In genomic region chr9:78070530-78070929, GRCh38 we compare ENCODE assay signal across 4 cellular contexts.
"Had no signal": no experiment of that assay in that cellular context is flagged by ENCODE, and none has a peak within 500 bp of the region (broad histone marks: within the 10 kb centered on the region; RNA-seq: fewer than 3 reads in every experiment).

No MANE protein-coding gene starts in this region.

- DNase-seq: H9, HCEC 1CT, IMR-90 had no signal

- H3K4me3 ChIP-seq: GM23338 had no signal

- H3K4me1 Mint-ChIP-seq: GM23338 had no signal

- H3K4me2 ChIP-seq: GM23338 had no signal

- H2AFZ ChIP-seq: GM23338 had no signal

- H3K27ac Mint-ChIP-seq: GM23338, H9 had no signal

- H3K4me3 Mint-ChIP-seq: GM23338, H9 had no signal
